In genomic region chr9:122800066-122801060, GRCh38 we compare ENCODE assay signal across 29 cellular contexts. TPM values are rescaled to one million over a fixed set of nuclear protein-coding genes. Genes with fewer than 3 reads are reported as not detected.
"Had no signal": no experiment of that assay in that cellular context is flagged by ENCODE, and none has a peak within 500 bp of the region (broad histone marks: within the 10 kb centered on the region; RNA-seq: fewer than 3 reads in every experiment).

Gene OR1K1, plus strand, starts transcription at chr9:122800123. Its CDS starts 0 bp downstream, at chr9:122800123.

- ATAC-seq: activated CD8-positive, alpha-beta T cell treated with anti-CD3 and anti-CD28 coated beads, Interleukin-2, amount 10 ng/mL, durations not matched to agents 7 days and 5 days; Panc1; Right ventricle myocardium inferior; WTC11 had no signal

- DNase-seq: activated CD4-positive, alpha-beta T cell treated with anti-CD3 and anti-CD28 coated beads for 48 hours; activated CD4-positive, alpha-beta T cell treated with anti-CD3 and anti-CD28 coated beads, Interleukin-2, amount 50 U/mL, for 4 hours; activated CD4-positive, CD25-positive, alpha-beta regulatory T cell treated with anti-CD3 and anti-CD28 coated beads, Interleukin-2, amount 50 U/mL, for 72 hours; activated CD8-positive, alpha-beta memory T cell treated with anti-CD3 and anti-CD28 coated beads, Interleukin-2, amount 50 U/mL, for 48 hours; activated CD8-positive, alpha-beta T cell treated with anti-CD3 and anti-CD28 coated beads, Interleukin-2, amount 10 ng/mL, durations not matched to agents 7 days and 5 days; activated naive CD4-positive, alpha-beta T cell treated with anti-CD3 and anti-CD28 coated beads, Interleukin-2, amount 50 U/mL, for 16 hours; activated naive CD8-positive, alpha-beta T cell treated with anti-CD3 and anti-CD28 coated beads, Interleukin-2, amount 10 ng/mL, durations not matched to agents 7 days and 5 days; activated T-cell treated with anti-CD3 and anti-CD28 coated beads, Interleukin-2, amount 50 U/mL, for 1 hour; anterior cingulate cortex; central memory CD4-positive, alpha-beta T cell; Karpas-422; MM.1S; NCI-H1105; NCI-H1436; NCI-H1694 treated with DMSO at 0.1 percent for 48 hours; NCI-H2029 treated with DMSO at 0.1 percent for 48 hours; NCI-H345; NCI-H510A; NCI-H526 treated with DMSO at 0.1 percent for 48 hours; NCI-H82; NK-92 treated with Interleukin-12 subunit alpha and Interleukin-12 subunit beta, amount 100 ng/mL, for 24 hours; OCI-M1; RPMI8226; T-helper 9 cell had no signal

- H3K4me1 ChIP-seq: adrenal gland had no signal

- H3K9me3 ChIP-seq: adrenal gland, SJCRH30 had no signal

- H3K27ac ChIP-seq: adrenal gland, SJCRH30 had no signal

- H3K36me3 ChIP-seq: adrenal gland, SJCRH30 had no signal

- H3K27me3 ChIP-seq: adrenal gland, SJCRH30 had no signal

- H3K4me3 ChIP-seq: adrenal gland, SJCRH30 had no signal

RNA-seq across cellular contexts. Expression of gene OR1K1, which starts in this region (rescaled TPM):
- total RNA-seq: activated CD8-positive, alpha-beta T cell treated with anti-CD3 and anti-CD28 coated beads, Interleukin-2, amount 10 ng/mL, durations not matched to agents 7 days and 5 days; activated naive CD8-positive, alpha-beta T cell treated with anti-CD3 and anti-CD28 coated beads, Interleukin-2, amount 10 ng/mL, durations not matched to agents 7 days and 5 days; adrenal gland; Right ventricle myocardium inferior; SJCRH30; WTC11 had no signal
- polyA plus RNA-seq: adrenal gland had no signal
